In the genomic region with DNA sequence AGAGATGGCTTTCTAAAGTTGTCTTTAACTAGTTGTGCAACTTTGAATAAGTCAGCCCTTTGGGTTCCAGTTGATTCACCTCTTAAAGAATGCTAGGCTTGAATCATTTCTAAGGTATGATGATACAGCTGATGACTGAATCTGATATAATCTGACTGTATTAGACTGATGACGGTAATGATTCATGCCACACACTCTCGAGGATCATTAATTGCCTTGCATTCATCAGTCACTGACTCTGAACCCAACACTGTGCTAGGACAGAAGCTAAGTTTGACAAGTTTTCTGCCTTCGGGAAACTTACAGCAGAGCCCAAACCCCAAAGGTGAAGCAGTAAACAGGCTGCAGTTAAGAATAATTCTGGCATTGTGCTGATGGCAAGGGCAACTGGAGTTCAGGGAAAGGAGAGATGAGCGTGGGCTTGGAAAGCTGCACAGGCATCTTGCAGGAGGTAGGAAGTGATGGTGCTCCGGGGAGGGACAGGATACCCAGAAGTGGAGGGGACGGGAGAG, we compare ENCODE assay signal across 1 cellular context.
TF ChIP-seq lines count a peak whose summit lies in the region.

No MANE protein-coding gene starts in this region.

TF ChIP-seq in IMR-90, 13 proteins besides CTCF, POLR2A, EP300 and RAD21 (continued from another document):
- TF ChIP-seq, protein P1, sequence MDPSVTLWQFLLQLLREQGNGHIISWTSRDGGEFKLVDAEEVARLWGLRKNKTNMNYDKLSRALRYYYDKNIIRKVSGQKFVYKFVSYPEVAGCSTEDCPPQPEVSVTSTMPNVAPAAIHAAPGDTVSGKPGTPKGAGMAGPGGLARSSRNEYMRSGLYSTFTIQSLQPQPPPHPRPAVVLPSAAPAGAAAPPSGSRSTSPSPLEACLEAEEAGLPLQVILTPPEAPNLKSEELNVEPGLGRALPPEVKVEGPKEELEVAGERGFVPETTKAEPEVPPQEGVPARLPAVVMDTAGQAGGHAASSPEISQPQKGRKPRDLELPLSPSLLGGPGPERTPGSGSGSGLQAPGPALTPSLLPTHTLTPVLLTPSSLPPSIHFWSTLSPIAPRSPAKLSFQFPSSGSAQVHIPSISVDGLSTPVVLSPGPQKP (IDR thresholded peaks at IDR 0.05; ENCODE audit: borderline replicate concordance, low read depth, low read length), result no peak
- TF ChIP-seq MAZ (IDR thresholded peaks at IDR 0.05; ENCODE audit: borderline replicate concordance, low read depth, low read length) (no peak), SMC3 (IDR thresholded peaks at IDR 0.05; ENCODE audit: low read depth, low read length) (no peak), CHD1 (IDR thresholded peaks at IDR 0.05; ENCODE audit: low read depth, low read length) (no peak), RFX5 (IDR thresholded peaks at IDR 0.05; ENCODE audit: low read depth, low read length) (peak; percentile 8; the same call in 1 of the 2 replicates), MAFK (IDR thresholded peaks at IDR 0.05; ENCODE audit: low read depth, low read length) (peak; percentile 27; the same call in 1 of the 2 replicates), NFE2L2 (IDR thresholded peaks at IDR 0.05; ENCODE audit: low read depth, low read length) (peak; percentile 21; the same call in 1 of the 2 replicates), BHLHE40 (IDR thresholded peaks at IDR 0.05; ENCODE audit: low read depth, low read length) (peak; percentile 54), MXI1 (IDR thresholded peaks at IDR 0.05; ENCODE audit: borderline replicate concordance, low read depth, low read length) (no peak), RCOR1 (IDR thresholded peaks at IDR 0.05; ENCODE audit: insufficient replicate concordance, low read length) (no peak)
- TF ChIP-seq, protein P2, sequence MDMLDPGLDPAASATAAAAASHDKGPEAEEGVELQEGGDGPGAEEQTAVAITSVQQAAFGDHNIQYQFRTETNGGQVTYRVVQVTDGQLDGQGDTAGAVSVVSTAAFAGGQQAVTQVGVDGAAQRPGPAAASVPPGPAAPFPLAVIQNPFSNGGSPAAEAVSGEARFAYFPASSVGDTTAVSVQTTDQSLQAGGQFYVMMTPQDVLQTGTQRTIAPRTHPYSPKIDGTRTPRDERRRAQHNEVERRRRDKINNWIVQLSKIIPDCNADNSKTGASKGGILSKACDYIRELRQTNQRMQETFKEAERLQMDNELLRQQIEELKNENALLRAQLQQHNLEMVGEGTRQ (IDR thresholded peaks at IDR 0.05; ENCODE audit: low read depth, low read length), result no peak
